ENCODE assay signal across 14 cellular contexts in the genomic region with DNA sequence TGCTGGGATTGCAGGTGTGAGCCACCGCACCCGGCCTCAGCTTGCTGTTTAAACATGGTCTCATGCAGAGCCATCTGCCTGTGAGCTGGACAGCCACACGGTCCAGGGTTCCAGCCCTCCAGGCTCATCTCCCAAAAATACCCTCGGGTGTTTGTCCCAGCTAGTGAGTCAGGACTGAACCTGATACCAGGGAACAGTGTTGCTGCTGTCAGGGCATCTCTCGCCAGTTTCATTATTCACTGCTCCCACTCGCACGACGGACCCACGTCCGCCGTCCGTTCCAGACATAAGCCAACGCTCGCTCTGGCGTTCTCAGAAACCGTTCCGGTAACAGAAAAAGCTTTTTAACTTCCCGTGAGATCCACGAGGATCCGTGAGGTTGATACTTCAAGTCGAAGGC.
A peak's percentile ranks its signal among the peaks of the same experiment; 100 is the strongest.
DNase-seq lines count a peak whose midpoint lies in the region; ATAC-seq, FAIRE-seq and TF ChIP-seq lines count a peak whose summit lies in the region.
"Had no signal": no experiment of that assay in that cellular context is flagged by ENCODE, and none has a peak within 500 bp of the region (broad histone marks: within the 10 kb centered on the region; RNA-seq: fewer than 3 reads in every experiment).

No MANE protein-coding gene starts in this region.

- H3K4me1 Mint-ChIP-seq in glutamatergic neuron (ENCODE audit: low read depth, unreplicated experiment) = peaks cover 49% of the 10 kb centered on the region
- H3K4me1 Mint-ChIP-seq: B cell had no signal

- peaks cover 4% of the 10 kb centered on the region for H3K27me3 Mint-ChIP-seq in glutamatergic neuron (ENCODE audit: unreplicated experiment)

- TF ChIP-seq EP300 in transverse colon (IDR thresholded peaks at IDR 0.05; ENCODE audit: low read depth) = no peak

- DNase-seq in RWPE2 (ENCODE audit: low spot score) (no peak), glutamatergic neuron (no peak), osteoblast (ENCODE audit: insufficient read length, low spot score, missing footprints) (no peak), transverse colon (no peak), GM19239 (ENCODE audit: insufficient read length, low spot score) (no peak), substantia nigra (lab: John Stamatoyannopoulos, UW) (no peak)
- DNase-seq: activated CD4-positive, alpha-beta T cell treated with anti-CD3 and anti-CD28 coated beads, Interleukin-2, amount 10 ng/mL, durations not matched to agents 7 days and 5 days; activated T-cell treated with anti-CD3 and anti-CD28 coated beads, Interleukin-2, amount 50 U/mL, for 72 hours; amniotic stem cell; dorsolateral prefrontal cortex; NCI-H1694 treated with DMSO at 0.1 percent for 48 hours; NCI-H774 had no signal

- H3K4me3 ChIP-seq in RWPE2 (ENCODE audit: severe bottlenecking) = no peak overlapping the region
- H3K4me3 ChIP-seq in osteoblast (ENCODE audit: insufficient read depth, low read length) = no peak overlapping the region
- H3K4me3 ChIP-seq in transverse colon = no peak overlapping the region

- H3K9me3 ChIP-seq in RWPE2 (ENCODE audit: severe bottlenecking) (no peaks in the 10 kb centered on the region), osteoblast (ENCODE audit: low read depth, low read length) (no peaks in the 10 kb centered on the region), transverse colon (no peaks in the 10 kb centered on the region)

- peaks cover 34% of the 10 kb centered on the region; the same call in 1 of the 2 replicates for H3K36me3 ChIP-seq in RWPE2 (ENCODE audit: low read depth)
- no peaks in the 10 kb centered on the region for H3K36me3 ChIP-seq in osteoblast (ENCODE audit: insufficient read depth, low read length)
- H3K36me3 ChIP-seq in transverse colon = no peaks in the 10 kb centered on the region

- no peaks in the 10 kb centered on the region for H3K36me3 Mint-ChIP-seq in glutamatergic neuron (ENCODE audit: unreplicated experiment)

- H3K27me3 ChIP-seq in RWPE2 (ENCODE audit: insufficient read depth, poor library complexity, severe bottlenecking) (no peaks in the 10 kb centered on the region), osteoblast (ENCODE audit: insufficient read depth, low read length) (no peaks in the 10 kb centered on the region), transverse colon (no peaks in the 10 kb centered on the region)

- no peak for FAIRE-seq in GM19239 (lab: Jason Lieb, UNC)

- ATAC-seq in RWPE2 (ENCODE audit: low read depth) (no peak), GM18505 (IDR thresholded peaks at IDR 0.05; ENCODE audit: unreplicated experiment) (no peak)
- ATAC-seq: activated T-cell treated with anti-CD3 and anti-CD28 coated beads, Interleukin-2, amount 50 U/mL, for 72 hours had no signal

- intact Hi-C loops in transverse colon (cut with DNase I; ENCODE audit: low total_unique reads) = no loop called here

- peak overlapping the region; percentile 60 for H3K4me3 Mint-ChIP-seq in glutamatergic neuron (ENCODE audit: unreplicated experiment)
- H3K4me3 Mint-ChIP-seq: activated CD4-positive, alpha-beta T cell treated with anti-CD3 and anti-CD28 coated beads, Interleukin-2, amount 10 ng/mL, durations not matched to agents 7 days and 5 days; activated T-cell treated with anti-CD3 and anti-CD28 coated beads, Interleukin-2, amount 50 U/mL, for 72 hours; B cell had no signal

- H3K4me2 ChIP-seq in osteoblast (ENCODE audit: insufficient read depth, low read length) = peak overlapping the region; percentile 53

- H3K27ac Mint-ChIP-seq in glutamatergic neuron (ENCODE audit: unreplicated experiment) = peak overlapping the region; percentile 44
- H3K27ac Mint-ChIP-seq: activated CD4-positive, alpha-beta T cell treated with anti-CD3 and anti-CD28 coated beads, Interleukin-2, amount 10 ng/mL, durations not matched to agents 7 days and 5 days; activated T-cell treated with anti-CD3 and anti-CD28 coated beads, Interleukin-2, amount 50 U/mL, for 72 hours; B cell had no signal

- TF ChIP-seq CTCF in RWPE2 (IDR thresholded peaks at IDR 0.05; ENCODE audit: poor library complexity, severe bottlenecking) (no peak), glutamatergic neuron (IDR thresholded peaks at IDR 0.05; ENCODE audit: partially characterized antibody, unreplicated experiment) (no peak), osteoblast (IDR thresholded peaks at IDR 0.05; ENCODE audit: extremely low read depth, low read depth, low read length) (no peak), transverse colon (IDR thresholded peaks at IDR 0.05) (no peak)

- peak overlapping the region; percentile 99 for H3K27ac ChIP-seq in RWPE2 (ENCODE audit: poor library complexity, severe bottlenecking)
- H3K27ac ChIP-seq in osteoblast (ENCODE audit: low read depth, low read length) = peak overlapping the region; percentile 54
- peak overlapping the region; percentile 68 to 87 (median 80) for H3K27ac ChIP-seq in transverse colon
- H3K27ac ChIP-seq in substantia nigra (ENCODE audit: low read depth, low read length, poor library complexity, severe bottlenecking) = no peak overlapping the region

- TF ChIP-seq POLR2A in transverse colon (IDR thresholded peaks at IDR 0.05) (no peak), GM18505 (IDR thresholded peaks at IDR 0.05; ENCODE audit: borderline replicate concordance, extremely low read depth, insufficient read depth, insufficient read length) (no peak)

- in situ Hi-C loops in transverse colon (cut with MboI; ENCODE audit: low pct_ligation_motif_present in 1 of 4, low pct_unique_long_range_greater_than_20kb in 1 of 4, low sequenced_read_pairs in 3 of 4) = no loop called here

- H3K4me1 ChIP-seq in RWPE2 (ENCODE audit: insufficient read depth, poor library complexity, severe bottlenecking) (peaks cover 44% of the 10 kb centered on the region), osteoblast (ENCODE audit: insufficient read depth, low read length) (peaks cover 39% of the 10 kb centered on the region), transverse colon (peaks cover 8 to 31% (median 16%) of the 10 kb centered on the region in 4 donors)

- 88% methylated on average over 21 of the region's 21 CpGs; no CpG with 5 or more reads in 1 of the 2 donors for WGBS in transverse colon (ENCODE audit: low coverage in 1 of 2), 2 donors

- no peaks in the 10 kb centered on the region for H3K79me2 ChIP-seq in osteoblast (ENCODE audit: insufficient read depth, low read length)

- no peak overlapping the region for H2AFZ ChIP-seq in osteoblast (ENCODE audit: low read length)

- peaks cover 14% of the 10 kb centered on the region for H3K9me3 Mint-ChIP-seq in glutamatergic neuron (ENCODE audit: unreplicated experiment)
- H3K9me3 Mint-ChIP-seq: activated CD4-positive, alpha-beta T cell treated with anti-CD3 and anti-CD28 coated beads, Interleukin-2, amount 10 ng/mL, durations not matched to agents 7 days and 5 days; activated T-cell treated with anti-CD3 and anti-CD28 coated beads, Interleukin-2, amount 50 U/mL, for 72 hours had no signal

- H4K20me1 ChIP-seq in osteoblast (ENCODE audit: insufficient read depth, low read length) = peaks cover 7% of the 10 kb centered on the region
